Comparison of ENCODE assay signal across 9 cellular contexts in the genomic region with DNA sequence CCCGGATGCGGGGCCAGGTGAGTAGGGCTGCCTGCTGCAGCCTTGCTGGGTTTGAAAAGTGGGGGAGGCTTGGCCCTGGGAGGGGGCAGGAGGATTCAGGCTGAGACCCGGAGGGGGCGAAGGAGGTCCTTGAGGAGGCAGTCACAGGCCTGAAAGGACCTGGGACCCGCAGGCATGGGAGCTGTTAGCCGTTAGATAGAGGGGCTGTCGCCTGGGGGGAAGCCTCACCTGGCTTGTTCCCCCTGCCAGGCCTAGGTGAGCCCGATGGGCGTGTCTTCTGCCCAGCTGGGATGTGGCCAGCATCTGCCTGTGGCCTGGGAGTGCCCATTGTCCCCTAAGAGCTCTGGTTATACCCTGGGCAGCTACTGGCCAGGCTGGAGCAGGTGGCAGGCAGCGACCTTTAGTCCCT. TPM values are rescaled to one million over a fixed set of nuclear protein-coding genes. Genes with fewer than 3 reads are reported as not detected.
DNase-seq lines count a peak whose midpoint lies in the region; ATAC-seq, FAIRE-seq and TF ChIP-seq lines count a peak whose summit lies in the region.
"Had no signal": no experiment of that assay in that cellular context is flagged by ENCODE, and none has a peak within 500 bp of the region (broad histone marks: within the 10 kb centered on the region; RNA-seq: fewer than 3 reads in every experiment).

No MANE protein-coding gene starts in this region.

- peaks cover 1% of the 10 kb centered on the region for H3K27me3 Mint-ChIP-seq in activated naive CD4-positive, alpha-beta T cell treated with anti-CD3 and anti-CD28 coated beads, Interleukin-2, amount 50 U/mL, for 24 hours

- H3K4me1 Mint-ChIP-seq in activated naive CD4-positive, alpha-beta T cell treated with anti-CD3 and anti-CD28 coated beads, Interleukin-2, amount 50 U/mL, for 24 hours = peaks cover 18% of the 10 kb centered on the region

- FAIRE-seq in urothelium cell line (lab: Jason Lieb, UNC) = no peak

- TF ChIP-seq CTCF in lung (IDR thresholded peaks at IDR 0.05; ENCODE audit: control extremely low read depth, extremely low read depth) = no peak

- H3K27ac Mint-ChIP-seq in activated naive CD4-positive, alpha-beta T cell treated with anti-CD3 and anti-CD28 coated beads, Interleukin-2, amount 50 U/mL, for 24 hours = no peak overlapping the region

- no peak for DNase-seq in activated naive CD4-positive, alpha-beta T cell treated with anti-CD3 and anti-CD28 coated beads, Interleukin-2, amount 50 U/mL, for 16 hours
- peak; percentile 15 for DNase-seq in adipocyte (ENCODE audit: low read depth)
- peak; percentile 71 for DNase-seq in lung (ENCODE audit: low spot score)
- DNase-seq in urothelium cell line (ENCODE audit: low spot score) = peak; percentile 25
- DNase-seq in dermis blood vessel endothelial cell = no peak
- no peak for DNase-seq in CD1c-positive myeloid dendritic cell (ENCODE audit: extremely low spot score)

- H3K9me3 ChIP-seq in adipocyte (ENCODE audit: control insufficient read depth, low read length) (peaks cover 11% of the 10 kb centered on the region), lung (ENCODE audit: control insufficient read depth in 2 of 2, insufficient read depth in 1 of 2, low read length in 1 of 2) (peaks cover 0 to 5% of the 10 kb centered on the region in 2 donors)

- H3K9me3 Mint-ChIP-seq in activated naive CD4-positive, alpha-beta T cell treated with anti-CD3 and anti-CD28 coated beads, Interleukin-2, amount 50 U/mL, for 24 hours = no peaks in the 10 kb centered on the region

- H3K27ac ChIP-seq in lung (ENCODE audit: low read depth in 1 of 2, low read length in 1 of 2) = peak overlapping the region; percentile 60 to 63

- H3K9ac ChIP-seq in adipocyte (ENCODE audit: low read length) = no peak overlapping the region

- H3K4me3 ChIP-seq in adipocyte (ENCODE audit: low read length) (no peak overlapping the region), lung (no peak overlapping the region)

- ATAC-seq in lung (ENCODE audit: insufficient read depth, low FRiP score) = no peak
- no peak for ATAC-seq in GM21825 (IDR thresholded peaks at IDR 0.05; ENCODE audit: unreplicated experiment)

- H3K36me3 ChIP-seq in adipocyte (ENCODE audit: control insufficient read depth, insufficient read depth, low read length, severe bottlenecking) (no peaks in the 10 kb centered on the region), lung (ENCODE audit: control insufficient read depth in 2 of 2, insufficient read depth in 2 of 2, low read length in 2 of 2) (no peaks in the 10 kb centered on the region)

- peaks cover 2% of the 10 kb centered on the region for H3K36me3 Mint-ChIP-seq in activated naive CD4-positive, alpha-beta T cell treated with anti-CD3 and anti-CD28 coated beads, Interleukin-2, amount 50 U/mL, for 24 hours

- H3K4me3 Mint-ChIP-seq in activated naive CD4-positive, alpha-beta T cell treated with anti-CD3 and anti-CD28 coated beads, Interleukin-2, amount 50 U/mL, for 24 hours = peak overlapping the region; percentile 74

- H3K27me3 ChIP-seq in adipocyte (replicated peaks; ENCODE audit: control insufficient read depth, insufficient read depth, low read length) = peaks cover 29% of the 10 kb centered on the region
- H3K27me3 ChIP-seq in lung (ENCODE audit: control insufficient read depth, insufficient read depth) = no peaks in the 10 kb centered on the region

- H3K4me1 ChIP-seq in adipocyte (ENCODE audit: control insufficient read depth, insufficient read depth, low read length) = peaks cover 3% of the 10 kb centered on the region
- H3K4me1 ChIP-seq in lung (ENCODE audit: control insufficient read depth in 2 of 2, insufficient read depth in 2 of 2, low read length in 2 of 2) = peaks cover 0 to 3% of the 10 kb centered on the region in 2 donors

- 9 to 13% methylated on average over 10 of the region's 10 CpGs for whole genome bisulfite sequencing in lung, 2 donors

RNA-seq across cellular contexts. Expression of gene DUSP8, which starts 1.8 kb away (rescaled TPM):
- total RNA-seq in lung (10 to 100 TPM in 1 of 2 donors, 1 to 10 TPM in 1; 2.0 to 17.0 TPM), dermis blood vessel endothelial cell (0.37 and 1.2 TPM in 2 replicates)
- 1 to 10 TPM; 3.5 to 9.1 TPM for polyA plus RNA-seq in lung

RNA-seq across cellular contexts. Expression of gene KRTAP5-1, which starts 11.2 kb away (rescaled TPM):
- total RNA-seq in lung (not detected), dermis blood vessel endothelial cell (not detected in 2 replicates)
- not detected for polyA plus RNA-seq in lung
- total RNA-seq: myocyte had no signal

RNA-seq across cellular contexts. Expression of gene KRTAP5-2, which starts 24.2 kb away (rescaled TPM):
- total RNA-seq in lung (not detected), dermis blood vessel endothelial cell (not detected in 2 replicates)
- under 1 TPM in 1 of 2 donors, not detected in 1; 0.12 TPM for polyA plus RNA-seq in lung
- total RNA-seq: myocyte had no signal

RNA-seq across cellular contexts. Expression of gene KRTAP5-3, which starts 34.4 kb away (rescaled TPM):
- total RNA-seq in lung = not detected
- polyA plus RNA-seq in lung = not detected
- not detected in 2 replicates for total RNA-seq in dermis blood vessel endothelial cell
- total RNA-seq: myocyte had no signal

RNA-seq across cellular contexts. Expression of gene KRTAP5-4, which starts 48.1 kb away (rescaled TPM):
- total RNA-seq in lung (not detected), dermis blood vessel endothelial cell (not detected in 2 replicates)
- polyA plus RNA-seq in lung = not detected
- total RNA-seq: myocyte had no signal

Comparison
In these comparisons a context has a peak if more than half of its experiments do, and no peak if none do; other contexts are left out.
1. DNase-seq: peak in adipocyte (single experiment), lung (single experiment) and urothelium cell line (single experiment); none in activated naive CD4-positive, alpha-beta T cell treated with anti-CD3 and anti-CD28 coated beads, Interleukin-2, amount 50 U/mL, for 16 hours (single experiment), dermis blood vessel endothelial cell (single experiment) and CD1c-positive myeloid dendritic cell (single experiment).